In genomic region chr6:140828833-140829232, GRCh38 we compare ENCODE assay signal across 30 cellular contexts.
"Had no signal": no experiment of that assay in that cellular context is flagged by ENCODE, and none has a peak within 500 bp of the region (broad histone marks: within the 10 kb centered on the region; RNA-seq: fewer than 3 reads in every experiment).

No MANE protein-coding gene starts in this region.

- H3K27ac ChIP-seq: brain microvascular endothelial cell, RWPE1, SJCRH30, VCaP had no signal

- H3K36me3 ChIP-seq: brain microvascular endothelial cell, SJCRH30 had no signal

- H3K4me3 ChIP-seq: MG63, SJCRH30 had no signal

- H3K4me1 ChIP-seq: SJCRH30 had no signal

- H3K27me3 ChIP-seq: brain microvascular endothelial cell, MG63, SJCRH30 had no signal

- H3K9me3 ChIP-seq: MG63, SJCRH30 had no signal

- ATAC-seq: activated naive CD4-positive, alpha-beta T cell treated with anti-CD3 and anti-CD28 coated beads, Interleukin-2, amount 50 U/mL, for 72 hours; activated naive CD8-positive, alpha-beta T cell treated with anti-CD3 and anti-CD28 coated beads, Interleukin-2, amount 50 U/mL, for 24 hours; activated T-cell treated with anti-CD3 and anti-CD28 coated beads, Interleukin-2, amount 50 U/mL, for 4 hours; Panc1; T-helper 17 cell had no signal

- DNase-seq: activated CD4-positive, alpha-beta memory T cell treated with anti-CD3 and anti-CD28 coated beads for 36 hours; activated CD4-positive, alpha-beta T cell treated with anti-CD3 and anti-CD28 coated beads, Interleukin-2, amount 10 ng/mL, durations not matched to agents 7 days and 5 days; activated CD4-positive, CD25-positive, alpha-beta regulatory T cell; activated CD8-positive, alpha-beta memory T cell treated with anti-CD3 and anti-CD28 coated beads for 24 hours; activated effector memory CD4-positive, alpha-beta T cell treated with anti-CD3 and anti-CD28 coated beads, Interleukin-2, amount 50 U/mL, for 16 hours; activated naive CD4-positive, alpha-beta T cell treated with Interleukin-2 at 50 U/mL for 16 hours; activated naive CD8-positive, alpha-beta T cell treated with anti-CD3 and anti-CD28 coated beads, Interleukin-2, amount 50 U/mL, for 24 hours; activated T-cell treated with anti-CD3 and anti-CD28 coated beads, Interleukin-2, amount 50 U/mL, for 4 hours; amniotic stem cell; brain microvascular endothelial cell; cerebellar nuclear complex; Kasumi-1; KBM-7; MG63; NCI-H1105; NCI-H1436; NCI-H1694 treated with DMSO at 0.1 percent for 48 hours; NCI-H2029 treated with DMSO at 0.1 percent for 48 hours; NCI-H510A treated with DMSO at 0.1 percent for 48 hours; NCI-H69; NK-92 treated with Interleukin-12 subunit alpha and Interleukin-12 subunit beta, amount 100 ng/mL, for 24 hours; OCI-M1; Right ventricle myocardium superior; SJCRH30; T-helper 17 cell; T1000 had no signal
